8 cellular contexts compared by ENCODE assay signal in genomic region chr7:4745971-4746919, GRCh38. TPM values are rescaled to one million over a fixed set of nuclear protein-coding genes. Genes with fewer than 3 reads are reported as not detected.
DNase-seq lines count a peak whose midpoint lies in the region; ATAC-seq and TF ChIP-seq lines count a peak whose summit lies in the region.

No MANE protein-coding gene starts in this region.

- no peak for ATAC-seq in GM18909 (IDR thresholded peaks at IDR 0.05; ENCODE audit: poor library complexity, unreplicated experiment)

- H3K9ac ChIP-seq in subcutaneous abdominal adipose tissue (ENCODE audit: low read length in 5 of 5) = peak overlapping the region in 4 of 5 donors; percentile 42 to 70 (median 58)

- peaks cover 4 to 54% (median 46%) of the 10 kb centered on the region in 5 donors for H3K4me1 ChIP-seq in subcutaneous abdominal adipose tissue (ENCODE audit: control insufficient read depth in 5 of 5, insufficient read depth in 5 of 5, low read length in 5 of 5)

- H3K9me3 ChIP-seq in subcutaneous abdominal adipose tissue (ENCODE audit: control insufficient read depth in 5 of 5, low read length in 5 of 5) = no peaks in the 10 kb centered on the region

- H3K36me3 ChIP-seq in GM06990 (ENCODE audit: control insufficient read depth, insufficient read depth, low read length) (peaks cover 20% of the 10 kb centered on the region), subcutaneous abdominal adipose tissue (ENCODE audit: control insufficient read depth in 5 of 5, insufficient read depth in 5 of 5, low read length in 5 of 5) (peaks cover 0 to 21% (median 18%) of the 10 kb centered on the region in 5 donors)

- no peaks in the 10 kb centered on the region for H3K27me3 ChIP-seq in GM06990 (replicated peaks; ENCODE audit: control insufficient read depth, insufficient read depth, low read length)
- no peaks in the 10 kb centered on the region for H3K27me3 ChIP-seq in subcutaneous abdominal adipose tissue (ENCODE audit: control insufficient read depth in 5 of 5, insufficient read depth in 4 of 5, low read length in 5 of 5)

- peak overlapping the region; percentile 79 for H3K27ac ChIP-seq in subcutaneous abdominal adipose tissue (ENCODE audit: low read depth, low read length)

- DNase-seq in GM06990 (ENCODE audit: extremely low read depth, insufficient read length) (peak; percentile 44), NAMALWA (ENCODE audit: low spot score) (peak; percentile 52), amniotic stem cell (lab: John Stamatoyannopoulos, UW) (peak; percentile 24), kidney glomerular epithelial cell (lab: John Stamatoyannopoulos, UW) (peak; percentile 72), SKM-1 (lab: John Stamatoyannopoulos, UW; ENCODE audit: unreplicated experiment) (no peak), cerebellum (ENCODE audit: low spot score) (no peak)

- no peak for TF ChIP-seq CTCF in GM06990 (IDR thresholded peaks at IDR 0.05; ENCODE audit: insufficient read depth, low read length, poor library complexity, severe bottlenecking)

- H3K4me3 ChIP-seq in GM06990 (replicated peaks; ENCODE audit: low read depth, low read length) = peak overlapping the region; percentile 49
- peak overlapping the region; percentile 48 to 58 (median 53) for H3K4me3 ChIP-seq in subcutaneous abdominal adipose tissue (ENCODE audit: low read depth in 1 of 5, low read length in 5 of 5)

RNA-seq across cellular contexts. Expression of gene AP5Z1, which starts 29.2 kb away (rescaled TPM):
- 14.9 TPM for total RNA-seq in cerebellum

Comparison
In these comparisons a context has a peak if more than half of its experiments do, and no peak if none do; other contexts are left out.
1. DNase-seq: peak in GM06990 (single experiment), NAMALWA (single experiment), amniotic stem cell (single experiment) and kidney glomerular epithelial cell (single experiment); none in SKM-1 (single experiment) and cerebellum (single experiment).